ENCODE assay signal across 10 cellular contexts in the genomic region with DNA sequence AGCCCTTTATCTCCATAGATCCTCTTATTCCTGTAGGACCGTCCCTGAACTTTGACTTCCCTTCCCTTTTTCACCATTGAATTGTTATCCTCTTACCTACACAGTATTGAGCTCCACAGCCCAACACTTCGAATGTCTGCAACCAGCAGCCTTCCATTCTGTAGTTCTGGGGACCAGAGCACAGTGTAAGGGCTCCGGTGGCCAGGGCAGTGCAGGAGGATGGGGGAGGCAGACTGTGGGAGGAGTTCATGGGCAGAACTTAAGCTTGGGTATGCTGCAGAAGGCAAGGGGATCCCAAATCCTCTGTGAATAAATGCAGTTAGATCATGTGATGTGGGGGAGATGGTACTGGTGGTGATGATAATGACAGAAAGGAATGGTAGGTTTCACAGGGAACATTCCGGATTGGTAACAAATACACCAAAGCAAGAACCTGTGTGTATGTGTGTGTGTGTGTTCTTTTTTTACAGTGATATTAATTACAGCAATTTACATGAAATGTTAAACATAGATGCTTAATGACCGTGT.
"Had no signal": no experiment of that assay in that cellular context is flagged by ENCODE, and none has a peak within 500 bp of the region (broad histone marks: within the 10 kb centered on the region; RNA-seq: fewer than 3 reads in every experiment).

No MANE protein-coding gene starts in this region.

- DNase-seq: activated CD4-positive, alpha-beta T cell treated with anti-CD3 and anti-CD28 coated beads, Interleukin-2, amount 10 ng/mL, durations not matched to agents 7 days and 5 days; activated CD8-positive, alpha-beta memory T cell treated with anti-CD3 and anti-CD28 coated beads for 24 hours; activated naive CD4-positive, alpha-beta T cell treated with anti-CD3 and anti-CD28 coated beads, Interleukin-2, amount 10 ng/mL, durations not matched to agents 7 days and 5 days; central memory CD4-positive, alpha-beta T cell; left ventricle myocardium inferior; natural killer cell; sigmoid colon; stimulated activated CD4-positive, alpha-beta T cell treated with anti-CD3 and anti-CD28 coated beads, Interleukin-1b, Interleukin-23, amount 100 ng/mL, for 48 hours; upper lobe of right lung had no signal

- H3K36me3 Mint-ChIP-seq: activated naive CD4-positive, alpha-beta T cell treated with anti-CD3 and anti-CD28 coated beads, Interleukin-2, amount 10 ng/mL, durations not matched to agents 7 days and 5 days; natural killer cell had no signal

- H3K9me3 Mint-ChIP-seq: activated CD4-positive, alpha-beta T cell treated with anti-CD3 and anti-CD28 coated beads, Interleukin-2, amount 10 ng/mL, durations not matched to agents 7 days and 5 days; activated naive CD4-positive, alpha-beta T cell treated with anti-CD3 and anti-CD28 coated beads, Interleukin-2, amount 10 ng/mL, durations not matched to agents 7 days and 5 days; natural killer cell had no signal

- H3K27me3 Mint-ChIP-seq: activated CD4-positive, alpha-beta T cell treated with anti-CD3 and anti-CD28 coated beads, Interleukin-2, amount 10 ng/mL, durations not matched to agents 7 days and 5 days; activated naive CD4-positive, alpha-beta T cell treated with anti-CD3 and anti-CD28 coated beads, Interleukin-2, amount 10 ng/mL, durations not matched to agents 7 days and 5 days had no signal

- ATAC-seq: esophagus mucosa, natural killer cell, upper lobe of right lung had no signal

- H3K4me1 Mint-ChIP-seq: activated CD4-positive, alpha-beta T cell treated with anti-CD3 and anti-CD28 coated beads, Interleukin-2, amount 10 ng/mL, durations not matched to agents 7 days and 5 days; activated naive CD4-positive, alpha-beta T cell treated with anti-CD3 and anti-CD28 coated beads, Interleukin-2, amount 10 ng/mL, durations not matched to agents 7 days and 5 days; natural killer cell had no signal

- H3K4me3 Mint-ChIP-seq: activated CD4-positive, alpha-beta T cell treated with anti-CD3 and anti-CD28 coated beads, Interleukin-2, amount 10 ng/mL, durations not matched to agents 7 days and 5 days; activated naive CD4-positive, alpha-beta T cell treated with anti-CD3 and anti-CD28 coated beads, Interleukin-2, amount 10 ng/mL, durations not matched to agents 7 days and 5 days; natural killer cell had no signal

- H3K27ac Mint-ChIP-seq: activated CD4-positive, alpha-beta T cell treated with anti-CD3 and anti-CD28 coated beads, Interleukin-2, amount 10 ng/mL, durations not matched to agents 7 days and 5 days; activated naive CD4-positive, alpha-beta T cell treated with anti-CD3 and anti-CD28 coated beads, Interleukin-2, amount 10 ng/mL, durations not matched to agents 7 days and 5 days; natural killer cell had no signal
